8 cellular contexts compared by ENCODE assay signal in the genomic region with DNA sequence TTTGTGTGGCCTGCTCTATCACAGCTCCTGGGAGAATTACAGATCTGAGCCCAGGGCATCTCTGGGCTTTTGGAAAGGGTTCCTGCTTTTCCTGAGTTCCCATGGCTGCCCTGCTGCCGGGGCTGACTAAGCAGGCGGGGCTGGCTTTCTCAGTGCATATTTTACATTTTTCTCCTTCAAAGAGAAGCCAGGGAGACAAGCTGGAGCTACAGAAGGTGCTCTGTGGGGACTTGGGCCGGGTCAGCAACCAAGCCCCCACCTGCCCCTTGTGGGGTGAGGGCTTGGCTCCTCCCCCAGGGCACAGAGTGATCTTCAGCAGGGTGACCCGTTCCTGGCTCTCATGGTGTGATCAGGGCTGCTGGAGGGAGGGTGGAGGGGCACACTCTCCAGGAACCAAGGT. TPM values are rescaled to one million over a fixed set of nuclear protein-coding genes. Genes with fewer than 3 reads are reported as not detected.
DNase-seq lines count a peak whose midpoint lies in the region; FAIRE-seq and TF ChIP-seq lines count a peak whose summit lies in the region.

No MANE protein-coding gene starts in this region.

- POLR2A ChIA-PET in AG04450 (lab: Yijun Ruan, JAX) (interaction anchor here (0.6 to 1.9 kb wide), 3 partner anchors 9 to 115 kb away, joined by 4 to 11 read pairs (median 8); no protein-coding TSS in a partner anchor), PC-9 (lab: Charles Lee; ENCODE audit: unreplicated experiment) (interaction anchor here (0.5 to 1.1 kb wide), 3 partner anchors 10 to 129 kb away, joined by 3 to 5 read pairs (median 3); no protein-coding TSS in a partner anchor)

- H3K4me2 ChIP-seq in PC-9: peak overlapping the region; percentile 66

- TF ChIP-seq POLR2A in esophagus squamous epithelium (IDR thresholded peaks at IDR 0.05) (no peak), H54 (IDR thresholded peaks at IDR 0.05; ENCODE audit: low read depth, low read length) (no peak)

- H3K27ac ChIP-seq in AG04450 (ENCODE audit: low read depth, low read length) (peak overlapping the region; percentile 93), PC-9 (peak overlapping the region; percentile 94), esophagus squamous epithelium (peak overlapping the region; percentile 12 to 68 (median 38)), muscle layer of colon (ENCODE audit: low read depth, low read length) (peak overlapping the region; percentile 18)

- peaks cover 23% of the 10 kb centered on the region for H3K4me1 ChIP-seq in PC-9 (replicated peaks; ENCODE audit: insufficient read depth)
- H3K4me1 ChIP-seq in esophagus squamous epithelium: peaks cover 0 to 20% (median 17%) of the 10 kb centered on the region in 3 donors
- peaks cover 33% of the 10 kb centered on the region for H3K4me1 ChIP-seq in muscle layer of colon (ENCODE audit: insufficient read depth, low read length)

- no peak for FAIRE-seq in H54 (lab: Jason Lieb, UNC)

- H3K9ac ChIP-seq in muscle layer of colon (ENCODE audit: low read length): peak overlapping the region; percentile 12

- no peak overlapping the region for H2AFZ ChIP-seq in PC-9

- no peak for TF ChIP-seq CTCF in AG04450 (IDR thresholded peaks at IDR 0.05; ENCODE audit: low read depth, low read length)
- TF ChIP-seq CTCF in PC-9 (conservative IDR thresholded peaks at IDR 0.05): no peak
- TF ChIP-seq CTCF in esophagus squamous epithelium (IDR thresholded peaks at IDR 0.05): no peak

- no peaks in the 10 kb centered on the region; the same call in 1 of the 2 replicates for H3K9me3 ChIP-seq in AG04450 (ENCODE audit: control insufficient read depth, insufficient read depth, low read length)
- H3K9me3 ChIP-seq in PC-9 (ENCODE audit: insufficient read depth, low read depth): no peaks in the 10 kb centered on the region
- no peaks in the 10 kb centered on the region for H3K9me3 ChIP-seq in esophagus squamous epithelium
- no peaks in the 10 kb centered on the region for H3K9me3 ChIP-seq in muscle layer of colon (ENCODE audit: low read length)

- H3K36me3 ChIP-seq in PC-9 (ENCODE audit: low read depth) (no peaks in the 10 kb centered on the region), esophagus squamous epithelium (peaks cover 0 to 59% (median 0%) of the 10 kb centered on the region in 3 donors), muscle layer of colon (ENCODE audit: insufficient read depth, low read length) (peaks cover 24% of the 10 kb centered on the region), H7 (replicated peaks; ENCODE audit: control insufficient read depth, insufficient read depth, low read length) (no peaks in the 10 kb centered on the region)

- CTCF ChIA-PET in AG04450 (lab: Charles Lee): interaction anchor here (1.0 to 2.6 kb wide), 8 partner anchors 10 to 365 kb away, joined by 3 to 8 read pairs (median 5); no protein-coding TSS in a partner anchor
- CTCF ChIA-PET in PC-9 (lab: Charles Lee): interaction anchor here (0.7 to 1.0 kb wide), 2 partner anchors 53 to 444 kb away, joined by 3 read pairs; no protein-coding TSS in a partner anchor

- H4K20me1 ChIP-seq in PC-9 (ENCODE audit: insufficient read depth): no peaks in the 10 kb centered on the region

- H3K4me3 ChIP-seq in AG04450 (ENCODE audit: low read depth, low read length) (no peak overlapping the region), PC-9 (no peak overlapping the region), esophagus squamous epithelium (no peak overlapping the region), muscle layer of colon (ENCODE audit: low read depth in 1 of 2, low read length in 2 of 2) (no peak overlapping the region), H7 (ENCODE audit: insufficient read depth, low read depth, low read length) (no peak overlapping the region)

- peaks cover 15% of the 10 kb centered on the region for H3F3A ChIP-seq in PC-9 (ENCODE audit: insufficient read depth, low read depth)

- no peak for DNase-seq in AG04450 (ENCODE audit: low read depth, low spot score)
- DNase-seq in PC-9: peak; percentile 79 to 86
- DNase-seq in esophagus squamous epithelium (lab: John Stamatoyannopoulos, UW): no peak
- no peak for DNase-seq in NCI-H187 (lab: John Stamatoyannopoulos, UW)
- no peak for DNase-seq in mucosa of gallbladder (ENCODE audit: low spot score)
- no peak for DNase-seq in H7
- DNase-seq in H54 (ENCODE audit: insufficient read length, low spot score): no peak

- intact Hi-C loops in PC-9 (cut with micrococcal nuclease; ENCODE audit: unreplicated experiment) (loop anchor here (1.0 to 2.0 kb wide), 7 partner anchors 17 to 281 kb away; partner anchors contain the start of genes ABTB1 and TPRA1), esophagus squamous epithelium (cut with DNase I) (no loop called here)

- WGBS in esophagus squamous epithelium, 2 donors: 17 to 20% methylated on average over 1 to 2 of the region's 4 CpGs

- H3K9me2 ChIP-seq in PC-9 (ENCODE audit: insufficient read depth): no peaks in the 10 kb centered on the region

- no TSS peak for BruUV-seq in PC-9 (replicated peaks; lab: Mats Ljungman, UMichigan)

- no peaks in the 10 kb centered on the region for H3K79me2 ChIP-seq in PC-9 (ENCODE audit: low read depth)

- H3K27me3 ChIP-seq in AG04450 (ENCODE audit: control insufficient read depth, insufficient read depth, low read length) (no peaks in the 10 kb centered on the region), PC-9 (ENCODE audit: insufficient read depth, low read depth) (no peaks in the 10 kb centered on the region), esophagus squamous epithelium (no peaks in the 10 kb centered on the region), muscle layer of colon (ENCODE audit: control insufficient read depth in 1 of 2, insufficient read depth in 2 of 2, low read length in 2 of 2) (no peaks in the 10 kb centered on the region), H7 (ENCODE audit: control insufficient read depth, insufficient read depth, low read length) (no peaks in the 10 kb centered on the region)

RNA-seq across cellular contexts. Expression of gene ABTB1, which starts 17.4 kb away (rescaled TPM):
- 15.5 and 19.5 TPM in 2 replicates for polyA plus RNA-seq in AG04450 (2011; rRNA removed)
- 22.1 and 30.5 TPM in 2 replicates for polyA minus RNA-seq in AG04450 (2011; rRNA and poly(A)+ RNA removed)
- total RNA-seq in PC-9 (2021) (39.1 and 57.1 TPM in 2 replicates), esophagus squamous epithelium (10 to 100 TPM in 1 of 4 donors, 1 to 10 TPM in 3; 5.6 to 21.4 (median 6.3) TPM), mucosa of gallbladder (57.7 TPM)
- total RNA-seq in H7 (2014; rRNA removed; shearing (Covaris generic)): 1.5 and 4.7 TPM in 2 replicates

Comparison
In these comparisons a context has a peak if more than half of its experiments do, and no peak if none do; other contexts are left out.
1. DNase-seq: peak in PC-9 (2 of 2); none in AG04450 (single experiment), esophagus squamous epithelium (single experiment), NCI-H187 (0 of 2), mucosa of gallbladder (single experiment), H7 (single experiment) and H54 (single experiment).
2. H3K27ac ChIP-seq: peak in every context shown above with its lines; median percentile 94 in PC-9; 93 in AG04450; 38 in esophagus squamous epithelium; 18 in muscle layer of colon.